ENCODE assay signal across 8 cellular contexts in genomic region chr2:237904806-237905599, GRCh38. TPM values are rescaled to one million over a fixed set of nuclear protein-coding genes. Genes with fewer than 3 reads are reported as not detected.
DNase-seq lines count a peak whose midpoint lies in the region; ATAC-seq and TF ChIP-seq lines count a peak whose summit lies in the region.

No MANE protein-coding gene starts in this region.

- peaks cover 3% of the 10 kb centered on the region; the same call in 1 of the 2 replicates for H3K9me3 ChIP-seq in SK-N-SH
- no peaks in the 10 kb centered on the region for H3K9me3 ChIP-seq in sigmoid colon

- DNase-seq in GM12865 (ENCODE audit: low read depth) (peak; percentile 61), SK-N-SH (no peak), fibroblast of pulmonary artery (ENCODE audit: low read depth) (peak; percentile 87), sigmoid colon (peak; percentile 82), HT-29 (ENCODE audit: low spot score) (no peak), HEK293T (ENCODE audit: extremely low spot score) (no peak), NCI-H1105 treated with DMSO at 0.1 percent for 48 hours (lab: John Stamatoyannopoulos, UW) (no peak)

- H3K27ac ChIP-seq in SK-N-SH (ENCODE audit: low read depth in 2 of 2, low read length in 1 of 2) (peak overlapping the region; percentile 20 to 22; a peak in 3 of 4 replicates), sigmoid colon (peak overlapping the region; percentile 77 to 97 (median 94))

- H4K20me1 ChIP-seq in SK-N-SH (ENCODE audit: insufficient read depth): no peaks in the 10 kb centered on the region

- H3K79me2 ChIP-seq in SK-N-SH (ENCODE audit: insufficient read depth): no peaks in the 10 kb centered on the region

- no peak overlapping the region for H2AFZ ChIP-seq in SK-N-SH (ENCODE audit: low read depth)

- TF ChIP-seq POLR2A in sigmoid colon (IDR thresholded peaks at IDR 0.05): no peak

- WGBS in SK-N-SH (ENCODE audit: low lambda C conversion rate): 55% methylated on average over 15 of the region's 16 CpGs
- WGBS in sigmoid colon, 2 donors: 39 to 67% methylated on average over 16 of the region's 16 CpGs

- ATAC-seq in GM19463 (IDR thresholded peaks at IDR 0.05; ENCODE audit: unreplicated experiment): no peak

- TF ChIP-seq CTCF in GM12865 (IDR thresholded peaks at IDR 0.05; ENCODE audit: insufficient read depth, low read depth, low read length, missing control alignments) (no peak), SK-N-SH (IDR thresholded peaks at IDR 0.05) (no peak), fibroblast of pulmonary artery (IDR thresholded peaks at IDR 0.05; ENCODE audit: low read length, missing control alignments) (no peak), sigmoid colon (IDR thresholded peaks at IDR 0.05) (no peak)

- no peaks in the 10 kb centered on the region for H3F3A ChIP-seq in SK-N-SH (replicated peaks; ENCODE audit: insufficient read depth)

- no peaks in the 10 kb centered on the region for H3K9me2 ChIP-seq in SK-N-SH

- H3K9ac ChIP-seq in SK-N-SH: no peak overlapping the region

- H3K4me2 ChIP-seq in SK-N-SH: peak overlapping the region; percentile 3; the same call in 1 of the 2 replicates

- intact Hi-C loops in sigmoid colon (cut with DNase I): no loop called here

- H3K36me3 ChIP-seq in SK-N-SH (replicated peaks in 1 of 2; ENCODE audit: control insufficient read depth in 1 of 2, insufficient read depth in 2 of 2, low read length in 1 of 2): no peaks in the 10 kb centered on the region
- peaks cover 0 to 26% (median 0%) of the 10 kb centered on the region in 4 donors for H3K36me3 ChIP-seq in sigmoid colon

- H3K27me3 ChIP-seq in SK-N-SH (ENCODE audit: insufficient read depth) (no peaks in the 10 kb centered on the region), sigmoid colon (no peaks in the 10 kb centered on the region)

- H3K4me3 ChIP-seq in GM12865 (ENCODE audit: low read depth, low read length): no peak overlapping the region
- H3K4me3 ChIP-seq in SK-N-SH (ENCODE audit: low read depth in 2 of 2, low read length in 1 of 2): no peak overlapping the region
- H3K4me3 ChIP-seq in fibroblast of pulmonary artery (replicated peaks; ENCODE audit: low read depth, low read length): no peak overlapping the region
- H3K4me3 ChIP-seq in sigmoid colon: no peak overlapping the region

- peaks cover 6 to 10% of the 10 kb centered on the region in 2 experiments; a peak in 3 of 4 replicates for H3K4me1 ChIP-seq in SK-N-SH (ENCODE audit: control insufficient read depth in 1 of 2, insufficient read depth in 2 of 2, low read depth in 1 of 2, low read length in 1 of 2)
- H3K4me1 ChIP-seq in sigmoid colon: peaks cover 0 to 45% (median 42%) of the 10 kb centered on the region in 4 donors

- POLR2A ChIA-PET in SK-N-SH (lab: Yijun Ruan, JAX) (no interaction called here), HEK293T (lab: Yijun Ruan, JAX) (no interaction called here)

- TF ChIP-seq EP300 in SK-N-SH (IDR thresholded peaks at IDR 0.05; ENCODE audit: borderline replicate concordance in 1 of 2, low read depth in 1 of 2, low read length in 1 of 2): no peak
- TF ChIP-seq EP300 in sigmoid colon (IDR thresholded peaks at IDR 0.05): peak in 3 of 4 donors; percentile 59 to 87 (median 84)

- CTCF ChIA-PET in SK-N-SH (lab: Yijun Ruan, JAX): interaction anchor here (1.0 kb wide), 2 partner anchors 44 to 47 kb away, joined by 3 to 4 read pairs; no protein-coding TSS in a partner anchor
- CTCF ChIA-PET in HEK293T (lab: Yijun Ruan, JAX): no interaction called here

- no peak for TF ChIP-seq RAD21 in SK-N-SH (IDR thresholded peaks at IDR 0.05; ENCODE audit: low read length)

TF ChIP-seq in SK-N-SH, 30 proteins besides CTCF, POLR2A, EP300 and RAD21 (continues in another document):
- TF ChIP-seq RFX5 (IDR thresholded peaks at IDR 0.05; ENCODE audit: low read length) (no peak), USF1 (IDR thresholded peaks at IDR 0.05; ENCODE audit: borderline replicate concordance, low read depth) (no peak), CHD2 (IDR thresholded peaks at IDR 0.05; ENCODE audit: low read length, partially characterized antibody) (no peak), TCF12 (IDR thresholded peaks at IDR 0.05) (no peak), FOXM1 (IDR thresholded peaks at IDR 0.05; ENCODE audit: low read depth) (no peak), ZBTB33 (IDR thresholded peaks at IDR 0.05; ENCODE audit: borderline replicate concordance, low read depth) (no peak), USF2 (IDR thresholded peaks at IDR 0.05; ENCODE audit: borderline replicate concordance, low read depth, low read length) (no peak), RCOR1 (IDR thresholded peaks at IDR 0.05; ENCODE audit: low read length) (no peak), RXRA (IDR thresholded peaks at IDR 0.05; ENCODE audit: borderline replicate concordance, low read depth) (no peak)

TF ChIP-seq in HEK293T, 16 proteins besides CTCF, POLR2A, EP300 and RAD21:
- TF ChIP-seq ELF4 (IDR thresholded peaks at IDR 0.05) (no peak), HDGF (IDR thresholded peaks at IDR 0.05; ENCODE audit: borderline replicate concordance) (no peak), FOXM1 (IDR thresholded peaks at IDR 0.05; ENCODE audit: borderline replicate concordance) (no peak), LEF1 (IDR thresholded peaks at IDR 0.05; ENCODE audit: borderline replicate concordance) (no peak), PKNOX1 (IDR thresholded peaks at IDR 0.05) (no peak), SP1 (IDR thresholded peaks at IDR 0.05) (no peak), NFRKB (IDR thresholded peaks at IDR 0.05) (no peak), FOXK2 (IDR thresholded peaks at IDR 0.05) (no peak), ZNF384 (IDR thresholded peaks at IDR 0.05) (no peak)
TF ChIP-seq in HEK293T: peak in this region for 0.

RNA-seq across cellular contexts. Expression of gene RAMP1, which starts 45.6 kb away (rescaled TPM):
- 21.2 and 27.9 TPM in 2 replicates for polyA plus RNA-seq in SK-N-SH (2012; rRNA removed)
- 9.2 and 16.3 TPM in 2 replicates for polyA plus RNA-seq in SK-N-SH (2012; cell fraction: cytosol; rRNA removed)
- 6.3 and 8.5 TPM in 2 replicates for polyA plus RNA-seq in SK-N-SH (2012; cell fraction: nucleus; rRNA removed)
- 100 to 1,000 TPM; 324 to 788 (median 447) TPM for total RNA-seq in sigmoid colon
- 10 to 100 TPM in 2 of 3 donors, not detected in 1; 13.2 to 50.1 TPM for polyA plus RNA-seq in sigmoid colon
- total RNA-seq in HT-29 (2014; rRNA removed; shearing (Covaris generic)): 36.5 and 56.0 TPM in 2 replicates

Comparison
In these comparisons a context has a peak if more than half of its experiments do, and no peak if none do; other contexts are left out.
1. DNase-seq: peak in GM12865 (single experiment), fibroblast of pulmonary artery (single experiment) and sigmoid colon (single experiment); none in SK-N-SH (single experiment), HT-29 (single experiment), HEK293T (single experiment) and NCI-H1105 treated with DMSO at 0.1 percent for 48 hours (single experiment).